Comparison of ENCODE assay signal across 18 cellular contexts in the genomic region with DNA sequence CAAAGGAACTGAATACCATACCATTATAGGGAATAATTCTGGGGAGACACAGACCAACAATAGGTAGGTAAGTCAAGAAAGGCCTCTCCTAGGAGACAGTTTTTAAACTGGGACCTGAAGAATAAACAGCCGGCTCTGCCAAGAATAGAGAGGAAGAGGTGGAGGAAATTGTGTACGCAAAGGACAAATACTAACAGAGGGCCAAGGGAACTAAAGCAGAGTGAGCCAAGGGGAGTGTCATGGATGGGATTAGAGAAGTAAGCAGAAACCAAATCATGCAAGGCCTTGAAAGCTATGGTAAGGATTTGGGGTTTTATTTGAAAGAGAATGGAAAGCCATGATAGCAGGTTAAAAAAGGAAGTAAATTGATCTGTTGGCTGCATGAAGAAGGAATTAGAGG. TPM values are rescaled to one million over a fixed set of nuclear protein-coding genes. Genes with fewer than 3 reads are reported as not detected.
"Had no signal": no experiment of that assay in that cellular context is flagged by ENCODE, and none has a peak within 500 bp of the region (broad histone marks: within the 10 kb centered on the region; RNA-seq: fewer than 3 reads in every experiment).

No MANE protein-coding gene starts in this region.

- H3K27ac ChIP-seq: ascending aorta, breast epithelium, thyroid gland had no signal

- H3K4me3 ChIP-seq: ascending aorta, breast epithelium, thyroid gland had no signal

- DNase-seq: activated CD4-positive, alpha-beta memory T cell treated with anti-CD3 and anti-CD28 coated beads, Interleukin-2, amount 10 ng/mL, durations not matched to agents 7 days and 5 days; activated CD4-positive, alpha-beta T cell treated with anti-CD3 and anti-CD28 coated beads for 4 hours; activated naive CD4-positive, alpha-beta T cell treated with anti-CD3 and anti-CD28 coated beads, Interleukin-2, amount 10 ng/mL, durations not matched to agents 7 days and 5 days; activated T-cell treated with anti-CD3 and anti-CD28 coated beads, Interleukin-2, amount 50 U/mL, for 24 hours; cerebellar nuclear complex; endodermal cell; mammary epithelial cell; naive thymus-derived CD4-positive, alpha-beta T cell; posterior cingulate gyrus; retina; stimulated activated CD4-positive, alpha-beta T cell treated with anti-CD3 and anti-CD28 coated beads, Interleukin-12 subunit alpha, Interleukin-12 subunit beta, amount 100 ng/mL, for 4 hours; stimulated activated naive B cell treated with anti-CD40 and anti-IgM and Interleukin-4, amounts not matched to agents 10 μg/mL and 1 μg/mL and 100 μg/mL, for 72 hours; T-helper 9 cell; thyroid gland had no signal

- ATAC-seq: left lobe of liver; naive thymus-derived CD4-positive, alpha-beta T cell; stimulated activated naive B cell treated with anti-CD40 and anti-IgM and Interleukin-4, amounts not matched to agents 10 μg/mL and 1 μg/mL and 100 μg/mL, for 72 hours; WTC11 had no signal

- H3K27me3 ChIP-seq: ascending aorta, breast epithelium, thyroid gland had no signal

- H3K9me3 ChIP-seq: ascending aorta, breast epithelium, thyroid gland had no signal

- H3K36me3 Mint-ChIP-seq: activated naive CD4-positive, alpha-beta T cell treated with anti-CD3 and anti-CD28 coated beads, Interleukin-2, amount 10 ng/mL, durations not matched to agents 7 days and 5 days; naive thymus-derived CD4-positive, alpha-beta T cell; stimulated activated naive B cell treated with anti-CD40 and anti-IgM and Interleukin-4, amounts not matched to agents 10 μg/mL and 1 μg/mL and 100 μg/mL, for 72 hours; WTC11 had no signal

- H3K36me3 ChIP-seq: ascending aorta, breast epithelium, thyroid gland had no signal

- H3K4me1 ChIP-seq: ascending aorta, breast epithelium, thyroid gland had no signal

- H3K9me3 Mint-ChIP-seq: activated CD4-positive, alpha-beta memory T cell treated with anti-CD3 and anti-CD28 coated beads, Interleukin-2, amount 10 ng/mL, durations not matched to agents 7 days and 5 days; activated naive CD4-positive, alpha-beta T cell treated with anti-CD3 and anti-CD28 coated beads, Interleukin-2, amount 10 ng/mL, durations not matched to agents 7 days and 5 days; activated T-cell treated with anti-CD3 and anti-CD28 coated beads, Interleukin-2, amount 50 U/mL, for 24 hours; endodermal cell; naive thymus-derived CD4-positive, alpha-beta T cell; stimulated activated naive B cell treated with anti-CD40 and anti-IgM and Interleukin-4, amounts not matched to agents 10 μg/mL and 1 μg/mL and 100 μg/mL, for 72 hours; WTC11 had no signal

- H3K4me1 Mint-ChIP-seq: activated CD4-positive, alpha-beta memory T cell treated with anti-CD3 and anti-CD28 coated beads, Interleukin-2, amount 10 ng/mL, durations not matched to agents 7 days and 5 days; activated naive CD4-positive, alpha-beta T cell treated with anti-CD3 and anti-CD28 coated beads, Interleukin-2, amount 10 ng/mL, durations not matched to agents 7 days and 5 days; naive thymus-derived CD4-positive, alpha-beta T cell had no signal

- H3K4me3 Mint-ChIP-seq: activated CD4-positive, alpha-beta memory T cell treated with anti-CD3 and anti-CD28 coated beads, Interleukin-2, amount 10 ng/mL, durations not matched to agents 7 days and 5 days; activated naive CD4-positive, alpha-beta T cell treated with anti-CD3 and anti-CD28 coated beads, Interleukin-2, amount 10 ng/mL, durations not matched to agents 7 days and 5 days; activated T-cell treated with anti-CD3 and anti-CD28 coated beads, Interleukin-2, amount 50 U/mL, for 24 hours; endodermal cell; naive thymus-derived CD4-positive, alpha-beta T cell; stimulated activated naive B cell treated with anti-CD40 and anti-IgM and Interleukin-4, amounts not matched to agents 10 μg/mL and 1 μg/mL and 100 μg/mL, for 72 hours; WTC11 had no signal

- H3K27me3 Mint-ChIP-seq: activated CD4-positive, alpha-beta memory T cell treated with anti-CD3 and anti-CD28 coated beads, Interleukin-2, amount 10 ng/mL, durations not matched to agents 7 days and 5 days; activated naive CD4-positive, alpha-beta T cell treated with anti-CD3 and anti-CD28 coated beads, Interleukin-2, amount 10 ng/mL, durations not matched to agents 7 days and 5 days; activated T-cell treated with anti-CD3 and anti-CD28 coated beads, Interleukin-2, amount 50 U/mL, for 24 hours; stimulated activated naive B cell treated with anti-CD40 and anti-IgM and Interleukin-4, amounts not matched to agents 10 μg/mL and 1 μg/mL and 100 μg/mL, for 72 hours had no signal

- H3K27ac Mint-ChIP-seq: activated CD4-positive, alpha-beta memory T cell treated with anti-CD3 and anti-CD28 coated beads, Interleukin-2, amount 10 ng/mL, durations not matched to agents 7 days and 5 days; activated naive CD4-positive, alpha-beta T cell treated with anti-CD3 and anti-CD28 coated beads, Interleukin-2, amount 10 ng/mL, durations not matched to agents 7 days and 5 days; activated T-cell treated with anti-CD3 and anti-CD28 coated beads, Interleukin-2, amount 50 U/mL, for 24 hours; endodermal cell; naive thymus-derived CD4-positive, alpha-beta T cell; stimulated activated naive B cell treated with anti-CD40 and anti-IgM and Interleukin-4, amounts not matched to agents 10 μg/mL and 1 μg/mL and 100 μg/mL, for 72 hours; WTC11 had no signal

RNA-seq across cellular contexts. Expression of a gene that starts 18.1 kb away (rescaled TPM):
- total RNA-seq: activated CD4-positive, alpha-beta memory T cell treated with anti-CD3 and anti-CD28 coated beads, Interleukin-2, amount 10 ng/mL, durations not matched to agents 7 days and 5 days had no signal
- polyA plus RNA-seq: naive thymus-derived CD4-positive, alpha-beta T cell had no signal
